ENCODE assay signal across 12 cellular contexts in the genomic region with DNA sequence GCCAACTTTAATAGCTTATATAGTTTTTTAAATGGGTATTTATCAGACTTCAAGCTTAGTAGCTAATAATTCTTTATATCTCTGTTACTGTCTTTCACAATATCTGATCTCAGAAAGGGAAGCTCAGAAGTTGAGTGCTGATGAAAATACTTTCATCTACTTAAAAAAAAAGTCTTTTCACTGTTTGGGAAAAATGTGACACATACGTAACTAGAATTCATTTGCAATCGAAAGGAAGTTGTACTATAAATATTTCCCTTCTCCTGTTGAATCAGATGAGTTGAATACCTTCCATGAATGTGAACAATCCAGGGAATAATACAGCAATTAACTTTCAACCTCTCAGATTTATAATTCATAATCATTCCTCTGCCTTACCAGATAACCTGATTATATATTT. TPM values are rescaled to one million over a fixed set of nuclear protein-coding genes. Genes with fewer than 3 reads are reported as not detected.
"Had no signal": no experiment of that assay in that cellular context is flagged by ENCODE, and none has a peak within 500 bp of the region (broad histone marks: within the 10 kb centered on the region; RNA-seq: fewer than 3 reads in every experiment).

No MANE protein-coding gene starts in this region.

- H3K9me3 Mint-ChIP-seq: activated CD4-positive, alpha-beta memory T cell treated with anti-CD3 and anti-CD28 coated beads, Interleukin-2, amount 10 ng/mL, durations not matched to agents 7 days and 5 days; activated T-helper 1 cell treated with anti-CD3 and anti-CD28 coated beads, Interleukin-12 subunit alpha, Interleukin-12 subunit beta, Interleukin-2, Interleukin-4 antibody, amounts not matched to agents 30 ng/mL and 10 ng/mL and 1 ng/mL, durations not matched to agents 14 hours and 24 hours and 36 hours had no signal

- DNase-seq: activated naive CD4-positive, alpha-beta T cell; effector memory CD4-positive, alpha-beta T cell had no signal

- FAIRE-seq: small intestine, urothelium cell line had no signal

- H3K4me1 Mint-ChIP-seq: activated CD4-positive, alpha-beta T cell treated with anti-CD3 and anti-CD28 coated beads for 36 hours had no signal

- H3K27ac Mint-ChIP-seq: activated CD4-positive, alpha-beta memory T cell treated with anti-CD3 and anti-CD28 coated beads, Interleukin-2, amount 10 ng/mL, durations not matched to agents 7 days and 5 days; activated CD4-positive, alpha-beta T cell treated with anti-CD3 and anti-CD28 coated beads for 36 hours; activated T-helper 1 cell treated with anti-CD3 and anti-CD28 coated beads, Interleukin-12 subunit alpha, Interleukin-12 subunit beta, Interleukin-2, Interleukin-4 antibody, amounts not matched to agents 30 ng/mL and 10 ng/mL and 1 ng/mL, durations not matched to agents 14 hours and 24 hours and 36 hours; progenitor cell of endocrine pancreas had no signal

- H3K4me3 Mint-ChIP-seq: activated CD4-positive, alpha-beta memory T cell treated with anti-CD3 and anti-CD28 coated beads, Interleukin-2, amount 10 ng/mL, durations not matched to agents 7 days and 5 days; activated CD4-positive, alpha-beta T cell treated with anti-CD3 and anti-CD28 coated beads for 36 hours; activated T-helper 1 cell treated with anti-CD3 and anti-CD28 coated beads, Interleukin-12 subunit alpha, Interleukin-12 subunit beta, Interleukin-2, Interleukin-4 antibody, amounts not matched to agents 30 ng/mL and 10 ng/mL and 1 ng/mL, durations not matched to agents 14 hours and 24 hours and 36 hours had no signal

- H3K27ac ChIP-seq: ascending aorta, epithelial cell of prostate had no signal

- H3K9me3 ChIP-seq: ascending aorta had no signal

- H3K36me3 Mint-ChIP-seq: naive thymus-derived CD8-positive, alpha-beta T cell had no signal

- H3K27me3 ChIP-seq: ascending aorta had no signal

- H3K36me3 ChIP-seq: ascending aorta, WERI-Rb-1 had no signal

RNA-seq across cellular contexts. Expression of a gene that starts 0.8 kb away (rescaled TPM):
- total RNA-seq: activated CD4-positive, alpha-beta T cell treated with anti-CD3 and anti-CD28 coated beads for 36 hours; activated T-helper 1 cell treated with anti-CD3 and anti-CD28 coated beads, Interleukin-12 subunit alpha, Interleukin-12 subunit beta, Interleukin-2, Interleukin-4 antibody, amounts not matched to agents 30 ng/mL and 10 ng/mL and 1 ng/mL, durations not matched to agents 14 hours and 24 hours and 36 hours; naive thymus-derived CD8-positive, alpha-beta T cell had no signal
- polyA plus RNA-seq: naive thymus-derived CD8-positive, alpha-beta T cell had no signal
